In the genomic region with DNA sequence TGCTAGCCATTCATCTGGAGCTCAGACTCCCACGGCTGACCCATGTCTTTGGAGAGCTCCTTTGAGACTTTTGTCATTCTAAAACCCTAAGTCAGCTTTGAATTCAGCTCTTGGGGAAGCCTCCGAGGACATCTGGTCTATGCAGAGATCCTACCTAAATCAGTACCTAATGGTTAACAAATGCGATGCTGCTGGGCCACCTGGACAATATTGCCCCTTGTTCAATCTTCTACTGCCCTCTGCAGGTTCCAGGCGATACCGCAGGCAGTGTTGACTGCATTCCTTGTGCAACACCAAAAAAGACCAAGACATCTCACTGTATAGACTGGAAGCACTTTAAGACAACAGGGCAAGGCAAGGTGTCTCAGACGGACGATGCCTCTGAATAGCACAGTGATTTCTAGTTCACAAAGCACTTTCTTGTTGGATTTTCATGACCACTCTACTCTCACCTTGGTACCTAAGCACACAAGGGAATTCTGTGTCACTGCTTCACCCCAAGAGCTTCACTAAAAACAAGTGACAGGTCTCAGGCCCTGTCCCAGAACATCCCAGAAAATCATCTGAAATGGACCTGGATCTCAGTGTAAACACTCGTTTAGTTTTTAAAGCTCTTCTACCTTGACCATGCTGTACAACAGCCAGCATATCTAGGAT, we compare ENCODE assay signal across 8 cellular contexts.
DNase-seq lines count a peak whose midpoint lies in the region; ATAC-seq, FAIRE-seq and TF ChIP-seq lines count a peak whose summit lies in the region.

No MANE protein-coding gene starts in this region.

- H3K4me1 ChIP-seq in A549: no peaks in the 10 kb centered on the region

- CTCF ChIA-PET in A549 (lab: Yijun Ruan, JAX): interaction anchor here (0.6 to 7.2 kb wide), 94 partner anchors 8 to 1411 kb away, joined by 3 to 92 read pairs (median 4); a partner anchor contains a TSS

- POLR2A ChIA-PET in A549 (lab: Yijun Ruan, JAX): interaction anchor here (1.1 kb wide), 1 partner anchor 195 kb away, joined by 3 read pairs; a partner anchor contains a TSS

- TF ChIP-seq CTCF in A549 (IDR thresholded peaks at IDR 0.05): peak; percentile 97

- H3K9me3 ChIP-seq in A549: no peaks in the 10 kb centered on the region

- H3K4me2 ChIP-seq in A549: no peak overlapping the region

- ATAC-seq in A549 (peak; percentile 85 to 92), HG03066 (IDR thresholded peaks at IDR 0.05; ENCODE audit: low read depth, unreplicated experiment) (peak; percentile 89), left lobe of liver (peak; percentile 87)

- H3K4me3 ChIP-seq in A549: no peak overlapping the region

- peak; percentile 92 for FAIRE-seq in A549 (lab: Jason Lieb, UNC)
- FAIRE-seq in GM18507 (lab: Jason Lieb, UNC): peak; percentile 85

- WGBS in A549 (ENCODE audit: missing lambda C conversion rate): 11% methylated on average over 8 of the region's 8 CpGs

- no peak for TF ChIP-seq EP300 in A549 (IDR thresholded peaks at IDR 0.05)

- H3K27ac ChIP-seq in A549: peak overlapping the region in 1 of 2 experiments; percentile 5; a peak in 1 of 6 replicates

- TF ChIP-seq RAD21 in A549 (conservative IDR thresholded peaks at IDR 0.05 in 1 of 2, IDR thresholded peaks at IDR 0.05 in 1 of 2): peak; percentile 97 to 98

- DNase-seq in A549 (ENCODE audit: low read depth in 1 of 2, low spot score in 1 of 2) (peak; percentile 74 to 80), GM18507 (ENCODE audit: extremely low spot score, insufficient read length, low read depth) (peak; percentile 23), NCI-H2196 (lab: John Stamatoyannopoulos, UW; ENCODE audit: unreplicated experiment) (peak; percentile 82), cerebellar cortex (ENCODE audit: low spot score) (peak; percentile 88), left lobe of liver (ENCODE audit: low spot score) (peak; percentile 67)
- DNase-seq in activated CD4-positive, CD25-positive, alpha-beta regulatory T cell treated with anti-CD3 and anti-CD28 coated beads, Interleukin-2, amount 50 U/mL, for 72 hours: peak; percentile 76
- DNase-seq in stimulated activated CD4-positive, alpha-beta T cell treated with anti-CD3 and anti-CD28 coated beads, Interleukin-4, amount 100 ng/mL, for 4 hours: peak; percentile 65 to 66

- TF ChIP-seq POLR2A in A549 (IDR thresholded peaks at IDR 0.05; ENCODE audit: low read length): no peak

TF ChIP-seq in A549, 52 proteins besides CTCF, POLR2A, EP300 and RAD21:
- TF ChIP-seq ZNF302 (CRISPR knock-in tag; IDR thresholded peaks at IDR 0.05) (no peak), PHF8 (IDR thresholded peaks at IDR 0.05; ENCODE audit: borderline replicate concordance, low read depth) (no peak), FOSB (CRISPR knock-in tag; IDR thresholded peaks at IDR 0.05) (no peak), FOSL2 (IDR thresholded peaks at IDR 0.05) (no peak), FOSL2 (CRISPR knock-in tag; IDR thresholded peaks at IDR 0.05) (no peak), HOXB13 (CRISPR knock-in tag; IDR thresholded peaks at IDR 0.05; ENCODE audit: low read depth) (no peak), SREBF2 (IDR thresholded peaks at IDR 0.05) (no peak), RARB (CRISPR knock-in tag; IDR thresholded peaks at IDR 0.05) (no peak), NFE2L2 (conservative IDR thresholded peaks at IDR 0.05; ENCODE audit: low read length) (no peak), POLR2AphosphoS2 (conservative IDR thresholded peaks at IDR 0.05; ENCODE audit: low read length) (no peak), CEBPB (IDR thresholded peaks at IDR 0.05) (peak; percentile 57 to 80; a peak in 3 of 4 replicates), HOXA7 (CRISPR knock-in tag; IDR thresholded peaks at IDR 0.05) (no peak), SMC3 (IDR thresholded peaks at IDR 0.05) (peak; percentile 90), GATA3 (IDR thresholded peaks at IDR 0.05; ENCODE audit: borderline replicate concordance) (no peak), RCOR1 (IDR thresholded peaks at IDR 0.05; ENCODE audit: low read depth, low read length) (no peak), ESRRA (IDR thresholded peaks at IDR 0.05; ENCODE audit: borderline replicate concordance, low read length) (peak; percentile 36; the same call in 1 of the 2 replicates)
- TF ChIP-seq, protein P1, sequence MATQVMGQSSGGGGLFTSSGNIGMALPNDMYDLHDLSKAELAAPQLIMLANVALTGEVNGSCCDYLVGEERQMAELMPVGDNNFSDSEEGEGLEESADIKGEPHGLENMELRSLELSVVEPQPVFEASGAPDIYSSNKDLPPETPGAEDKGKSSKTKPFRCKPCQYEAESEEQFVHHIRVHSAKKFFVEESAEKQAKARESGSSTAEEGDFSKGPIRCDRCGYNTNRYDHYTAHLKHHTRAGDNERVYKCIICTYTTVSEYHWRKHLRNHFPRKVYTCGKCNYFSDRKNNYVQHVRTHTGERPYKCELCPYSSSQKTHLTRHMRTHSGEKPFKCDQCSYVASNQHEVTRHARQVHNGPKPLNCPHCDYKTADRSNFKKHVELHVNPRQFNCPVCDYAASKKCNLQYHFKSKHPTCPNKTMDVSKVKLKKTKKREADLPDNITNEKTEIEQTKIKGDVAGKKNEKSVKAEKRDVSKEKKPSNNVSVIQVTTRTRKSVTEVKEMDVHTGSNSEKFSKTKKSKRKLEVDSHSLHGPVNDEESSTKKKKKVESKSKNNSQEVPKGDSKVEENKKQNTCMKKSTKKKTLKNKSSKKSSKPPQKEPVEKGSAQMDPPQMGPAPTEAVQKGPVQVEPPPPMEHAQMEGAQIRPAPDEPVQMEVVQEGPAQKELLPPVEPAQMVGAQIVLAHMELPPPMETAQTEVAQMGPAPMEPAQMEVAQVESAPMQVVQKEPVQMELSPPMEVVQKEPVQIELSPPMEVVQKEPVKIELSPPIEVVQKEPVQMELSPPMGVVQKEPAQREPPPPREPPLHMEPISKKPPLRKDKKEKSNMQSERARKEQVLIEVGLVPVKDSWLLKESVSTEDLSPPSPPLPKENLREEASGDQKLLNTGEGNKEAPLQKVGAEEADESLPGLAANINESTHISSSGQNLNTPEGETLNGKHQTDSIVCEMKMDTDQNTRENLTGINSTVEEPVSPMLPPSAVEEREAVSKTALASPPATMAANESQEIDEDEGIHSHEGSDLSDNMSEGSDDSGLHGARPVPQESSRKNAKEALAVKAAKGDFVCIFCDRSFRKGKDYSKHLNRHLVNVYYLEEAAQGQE (IDR thresholded peaks at IDR 0.05): no peak
- TF ChIP-seq, protein P2, sequence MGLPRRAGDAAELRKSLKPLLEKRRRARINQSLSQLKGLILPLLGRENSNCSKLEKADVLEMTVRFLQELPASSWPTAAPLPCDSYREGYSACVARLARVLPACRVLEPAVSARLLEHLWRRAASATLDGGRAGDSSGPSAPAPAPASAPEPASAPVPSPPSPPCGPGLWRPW (IDR thresholded peaks at IDR 0.05): no peak

Comparison
In these comparisons a context has a peak if more than half of its experiments do, and no peak if none do; other contexts are left out.
1. DNase-seq: peak in every context shown above with its lines; median percentile 88 in cerebellar cortex; 82 in NCI-H2196; 77 in A549; 76 in activated CD4-positive, CD25-positive, alpha-beta regulatory T cell treated with anti-CD3 and anti-CD28 coated beads, Interleukin-2, amount 50 U/mL, for 72 hours; 67 in left lobe of liver; 66 in stimulated activated CD4-positive, alpha-beta T cell treated with anti-CD3 and anti-CD28 coated beads, Interleukin-4, amount 100 ng/mL, for 4 hours; 23 in GM18507.